ENCODE assay signal across 19 cellular contexts in genomic region chr7:157458254-157458633, GRCh38.
"Had no signal": no experiment of that assay in that cellular context is flagged by ENCODE, and none has a peak within 500 bp of the region (broad histone marks: within the 10 kb centered on the region; RNA-seq: fewer than 3 reads in every experiment).

No MANE protein-coding gene starts in this region.

- H3K4me3 ChIP-seq: esophagus squamous epithelium, gastroesophageal sphincter, left ventricle myocardium inferior, lung, psoas muscle, sigmoid colon, skin epidermis, tibial artery, upper lobe of left lung, uterus had no signal

- H3K4me3 Mint-ChIP-seq: naive thymus-derived CD8-positive, alpha-beta T cell had no signal

- H3K27me3 ChIP-seq: sigmoid colon, upper lobe of left lung, uterus had no signal

- H3K27ac ChIP-seq: esophagus squamous epithelium, gastroesophageal sphincter, left ventricle myocardium inferior, psoas muscle, sigmoid colon, skin epidermis, tibial artery, upper lobe of left lung, uterus had no signal

- DNase-seq: cerebellar nuclear complex; dermis blood vessel endothelial cell; esophagus squamous epithelium; foreskin fibroblast; glutamatergic neuron; islet precursor cell; left ventricle myocardium inferior; mesenchymal stem cell; naive thymus-derived CD8-positive, alpha-beta T cell; sigmoid colon; stimulated activated CD4-positive, alpha-beta T cell treated with anti-CD3 and anti-CD28 coated beads, Interleukin-12 subunit alpha, Interleukin-12 subunit beta, amount 100 ng/mL, for 4 hours; stimulated activated naive CD4-positive, alpha-beta T cell treated with Interleukin-2 at 50 U/mL for 16 hours; tibial artery; uterus had no signal

- ATAC-seq: gastroesophageal sphincter; naive thymus-derived CD8-positive, alpha-beta T cell; psoas muscle had no signal

- H3K36me3 ChIP-seq: esophagus squamous epithelium, gastroesophageal sphincter, left ventricle myocardium inferior, sigmoid colon, tibial artery, upper lobe of left lung, uterus had no signal

- H3K9me3 ChIP-seq: esophagus squamous epithelium, uterus had no signal

- H3K4me1 ChIP-seq: esophagus squamous epithelium, gastroesophageal sphincter, left ventricle myocardium inferior, psoas muscle, sigmoid colon, tibial artery, upper lobe of left lung, uterus had no signal
